1 cellular context compared by ENCODE assay signal in the genomic region with DNA sequence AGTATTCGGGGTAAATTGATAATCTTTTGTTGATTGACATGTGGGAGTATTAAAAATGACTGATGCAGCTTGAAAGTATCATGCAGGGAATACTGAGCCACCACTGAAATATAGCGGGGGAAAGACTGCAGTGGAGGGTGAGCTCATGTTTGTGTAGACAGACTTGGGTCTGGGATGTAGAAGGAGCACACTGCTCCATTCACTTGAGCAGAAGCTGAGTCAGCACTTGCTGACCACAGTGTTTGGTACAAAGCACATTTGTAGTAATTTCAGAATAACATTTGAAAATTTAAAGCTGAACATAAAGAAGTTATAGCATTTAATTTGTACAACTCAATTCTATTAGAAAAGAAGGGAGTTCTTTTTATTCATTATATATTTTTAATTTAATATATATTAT.
TF ChIP-seq lines count a peak whose summit lies in the region.

No MANE protein-coding gene starts in this region.

TF ChIP-seq in GM23338, 12 proteins besides CTCF, POLR2A, EP300 and RAD21:
- no peak for TF ChIP-seq JUNB (IDR thresholded peaks at IDR 0.05; ENCODE audit: unreplicated experiment)
- TF ChIP-seq EZH2phosphoT487 (IDR thresholded peaks at IDR 0.05; ENCODE audit: unreplicated experiment): no peak
- TF ChIP-seq CREB1 (CRISPR knock-in tag; IDR thresholded peaks at IDR 0.05; ENCODE audit: low read depth): no peak
- no peak for TF ChIP-seq NANOG (IDR thresholded peaks at IDR 0.05; ENCODE audit: borderline replicate concordance)
- TF ChIP-seq ETS1 (IDR thresholded peaks at IDR 0.05): no peak
- no peak for TF ChIP-seq EZH2 (IDR thresholded peaks at IDR 0.05; ENCODE audit: low read depth, unreplicated experiment)
- TF ChIP-seq POLR2AphosphoS5 (IDR thresholded peaks at IDR 0.05; ENCODE audit: low read depth): no peak
- TF ChIP-seq REST (IDR thresholded peaks at IDR 0.05; ENCODE audit: unreplicated experiment): no peak
- no peak for TF ChIP-seq ZNF331 (CRISPR knock-in tag; IDR thresholded peaks at IDR 0.05; ENCODE audit: low read depth)
- no peak for TF ChIP-seq STAT1 (IDR thresholded peaks at IDR 0.05; ENCODE audit: unreplicated experiment)
- TF ChIP-seq ZNF462 (CRISPR knock-in tag; IDR thresholded peaks at IDR 0.05): no peak
- TF ChIP-seq ZNF114 (CRISPR knock-in tag; IDR thresholded peaks at IDR 0.05): no peak
TF ChIP-seq in GM23338: peak in this region for 0.
